Comparison of ENCODE assay signal across 1 cellular context in the genomic region with DNA sequence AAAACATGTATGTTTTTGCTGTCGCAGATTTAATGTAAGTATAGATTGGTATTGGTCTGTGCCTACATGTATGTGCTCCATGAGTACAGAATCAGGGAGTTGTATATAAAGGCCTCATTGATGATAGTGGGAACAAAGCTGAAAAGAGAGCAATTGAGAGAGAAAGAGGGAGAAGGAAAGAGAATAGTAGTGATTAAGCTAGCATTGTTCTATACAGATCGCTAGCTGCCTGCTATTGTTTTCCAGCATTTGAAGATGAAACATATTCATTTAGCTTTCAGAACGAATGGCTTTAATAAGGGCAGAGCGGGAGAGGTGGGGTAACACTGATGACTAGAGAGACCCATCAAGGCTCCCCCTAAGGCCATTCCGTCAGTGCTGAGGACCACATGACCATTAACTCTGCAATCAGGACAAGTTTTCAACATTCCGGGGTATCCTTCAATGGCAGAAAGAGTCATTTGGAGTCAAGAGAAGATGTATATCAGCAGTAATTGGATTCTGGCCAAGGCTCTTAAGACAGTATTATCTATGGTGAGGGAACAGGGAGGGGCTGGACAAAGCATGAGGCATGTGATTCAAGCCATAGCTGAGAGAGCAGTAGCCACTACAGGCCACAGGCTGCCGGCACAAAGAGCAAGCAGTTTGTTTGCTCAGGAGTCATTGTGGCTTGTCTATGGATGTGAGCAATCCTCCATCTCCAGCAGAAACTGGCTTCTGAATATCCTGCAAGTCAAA.
TF ChIP-seq lines count a peak whose summit lies in the region.

No MANE protein-coding gene starts in this region.

TF ChIP-seq in HepG2, 621 proteins besides CTCF, POLR2A, EP300 and RAD21 (continued from another document):
- TF ChIP-seq, protein P1, sequence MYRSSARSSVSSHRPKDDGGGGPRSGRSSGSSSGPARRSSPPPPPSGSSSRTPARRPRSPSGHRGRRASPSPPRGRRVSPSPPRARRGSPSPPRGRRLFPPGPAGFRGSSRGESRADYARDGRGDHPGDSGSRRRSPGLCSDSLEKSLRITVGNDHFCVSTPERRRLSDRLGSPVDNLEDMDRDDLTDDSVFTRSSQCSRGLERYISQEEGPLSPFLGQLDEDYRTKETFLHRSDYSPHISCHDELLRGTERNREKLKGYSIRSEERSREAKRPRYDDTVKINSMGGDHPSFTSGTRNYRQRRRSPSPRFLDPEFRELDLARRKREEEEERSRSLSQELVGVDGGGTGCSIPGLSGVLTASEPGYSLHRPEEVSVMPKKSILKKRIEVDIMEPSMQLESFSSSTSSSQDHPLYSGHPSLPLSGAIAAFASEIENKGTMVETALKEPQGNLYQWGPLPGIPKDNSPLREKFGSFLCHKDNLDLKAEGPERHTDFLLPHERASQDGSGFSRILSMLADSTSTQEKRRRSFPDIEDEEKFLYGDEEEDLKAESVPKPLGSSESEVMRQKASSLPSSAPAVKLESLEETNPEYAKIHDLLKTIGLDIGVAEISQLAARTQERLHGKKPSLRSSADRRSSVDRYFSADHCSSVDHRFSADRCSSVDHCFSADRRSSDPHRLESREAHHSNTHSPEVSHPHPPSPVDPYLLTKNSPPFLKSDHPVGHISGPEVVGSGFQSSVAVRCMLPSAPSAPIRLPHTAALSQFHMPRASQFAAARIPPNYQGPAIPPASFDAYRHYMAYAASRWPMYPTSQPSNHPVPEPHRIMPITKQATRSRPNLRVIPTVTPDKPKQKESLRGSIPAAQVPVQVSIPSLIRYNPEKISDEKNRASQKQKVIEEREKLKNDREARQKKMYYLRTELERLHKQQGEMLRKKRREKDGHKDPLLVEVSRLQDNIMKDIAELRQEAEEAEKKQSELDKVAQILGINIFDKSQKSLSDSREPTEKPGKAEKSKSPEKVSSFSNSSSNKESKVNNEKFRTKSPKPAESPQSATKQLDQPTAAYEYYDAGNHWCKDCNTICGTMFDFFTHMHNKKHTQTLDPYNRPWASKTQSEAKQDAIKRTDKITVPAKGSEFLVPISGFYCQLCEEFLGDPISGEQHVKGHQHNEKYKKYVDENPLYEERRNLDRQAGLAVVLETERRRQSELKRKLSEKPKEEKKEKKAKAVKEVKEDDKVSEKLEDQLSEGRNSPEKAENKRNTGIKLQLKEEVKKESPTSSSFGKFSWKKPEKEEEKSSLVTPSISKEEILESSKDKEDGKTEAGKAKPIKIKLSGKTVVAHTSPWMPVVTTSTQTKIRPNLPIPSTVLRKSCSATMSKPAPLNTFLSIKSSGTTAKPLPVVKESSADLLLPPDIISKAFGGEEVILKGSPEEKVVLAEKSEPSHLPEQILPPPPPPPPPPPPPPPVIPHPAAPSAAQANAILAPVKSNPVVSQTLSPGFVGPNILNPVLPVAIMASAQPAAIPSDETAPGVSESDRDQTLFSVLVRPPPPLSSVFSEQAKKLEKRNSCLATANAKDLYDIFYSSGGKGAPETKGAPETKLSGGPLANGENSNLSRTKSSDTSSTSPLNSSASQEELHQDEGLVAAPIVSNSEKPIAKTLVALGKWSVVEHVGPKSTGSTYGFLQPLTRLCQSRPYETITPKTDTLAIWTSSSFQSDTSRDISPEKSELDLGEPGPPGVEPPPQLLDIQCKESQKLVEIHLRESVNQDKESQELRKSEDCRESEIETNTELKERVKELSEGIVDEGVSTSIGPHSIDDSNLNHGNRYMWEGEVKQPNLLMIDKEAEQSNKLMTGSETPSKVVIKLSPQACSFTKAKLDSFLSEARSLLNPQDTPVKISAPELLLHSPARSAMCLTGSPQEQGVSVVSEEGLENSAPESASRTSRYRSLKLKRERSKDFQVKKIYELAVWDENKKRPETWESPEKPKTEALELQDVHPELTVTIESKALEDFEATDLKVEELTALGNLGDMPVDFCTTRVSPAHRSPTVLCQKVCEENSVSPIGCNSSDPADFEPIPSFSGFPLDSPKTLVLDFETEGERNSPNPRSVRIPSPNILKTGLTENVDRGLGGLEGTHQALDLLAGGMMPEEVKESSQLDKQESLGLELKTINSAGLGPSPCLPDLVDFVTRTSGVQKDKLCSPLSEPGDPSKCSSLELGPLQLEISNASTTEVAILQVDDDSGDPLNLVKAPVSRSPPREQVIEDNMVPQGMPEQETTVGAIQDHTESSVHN (CRISPR knock-in tag; IDR thresholded peaks at IDR 0.05): no peak
- TF ChIP-seq, protein P2, sequence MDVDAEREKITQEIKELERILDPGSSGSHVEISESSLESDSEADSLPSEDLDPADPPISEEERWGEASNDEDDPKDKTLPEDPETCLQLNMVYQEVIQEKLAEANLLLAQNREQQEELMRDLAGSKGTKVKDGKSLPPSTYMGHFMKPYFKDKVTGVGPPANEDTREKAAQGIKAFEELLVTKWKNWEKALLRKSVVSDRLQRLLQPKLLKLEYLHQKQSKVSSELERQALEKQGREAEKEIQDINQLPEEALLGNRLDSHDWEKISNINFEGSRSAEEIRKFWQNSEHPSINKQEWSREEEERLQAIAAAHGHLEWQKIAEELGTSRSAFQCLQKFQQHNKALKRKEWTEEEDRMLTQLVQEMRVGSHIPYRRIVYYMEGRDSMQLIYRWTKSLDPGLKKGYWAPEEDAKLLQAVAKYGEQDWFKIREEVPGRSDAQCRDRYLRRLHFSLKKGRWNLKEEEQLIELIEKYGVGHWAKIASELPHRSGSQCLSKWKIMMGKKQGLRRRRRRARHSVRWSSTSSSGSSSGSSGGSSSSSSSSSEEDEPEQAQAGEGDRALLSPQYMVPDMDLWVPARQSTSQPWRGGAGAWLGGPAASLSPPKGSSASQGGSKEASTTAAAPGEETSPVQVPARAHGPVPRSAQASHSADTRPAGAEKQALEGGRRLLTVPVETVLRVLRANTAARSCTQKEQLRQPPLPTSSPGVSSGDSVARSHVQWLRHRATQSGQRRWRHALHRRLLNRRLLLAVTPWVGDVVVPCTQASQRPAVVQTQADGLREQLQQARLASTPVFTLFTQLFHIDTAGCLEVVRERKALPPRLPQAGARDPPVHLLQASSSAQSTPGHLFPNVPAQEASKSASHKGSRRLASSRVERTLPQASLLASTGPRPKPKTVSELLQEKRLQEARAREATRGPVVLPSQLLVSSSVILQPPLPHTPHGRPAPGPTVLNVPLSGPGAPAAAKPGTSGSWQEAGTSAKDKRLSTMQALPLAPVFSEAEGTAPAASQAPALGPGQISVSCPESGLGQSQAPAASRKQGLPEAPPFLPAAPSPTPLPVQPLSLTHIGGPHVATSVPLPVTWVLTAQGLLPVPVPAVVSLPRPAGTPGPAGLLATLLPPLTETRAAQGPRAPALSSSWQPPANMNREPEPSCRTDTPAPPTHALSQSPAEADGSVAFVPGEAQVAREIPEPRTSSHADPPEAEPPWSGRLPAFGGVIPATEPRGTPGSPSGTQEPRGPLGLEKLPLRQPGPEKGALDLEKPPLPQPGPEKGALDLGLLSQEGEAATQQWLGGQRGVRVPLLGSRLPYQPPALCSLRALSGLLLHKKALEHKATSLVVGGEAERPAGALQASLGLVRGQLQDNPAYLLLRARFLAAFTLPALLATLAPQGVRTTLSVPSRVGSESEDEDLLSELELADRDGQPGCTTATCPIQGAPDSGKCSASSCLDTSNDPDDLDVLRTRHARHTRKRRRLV (CRISPR knock-in tag; IDR thresholded peaks at IDR 0.05): no peak
- no peak for TF ChIP-seq JARID2 (CRISPR knock-in tag; IDR thresholded peaks at IDR 0.05; ENCODE audit: insufficient replicate concordance)
TF ChIP-seq in HepG2: peak in this region for 0.
